ENCODE assay signal across 13 cellular contexts in genomic region chr11:35017528-35018342, GRCh38.
"Had no signal": no experiment of that assay in that cellular context is flagged by ENCODE, and none has a peak within 500 bp of the region (broad histone marks: within the 10 kb centered on the region; RNA-seq: fewer than 3 reads in every experiment).

No MANE protein-coding gene starts in this region.

- H3K4me1 ChIP-seq: testis, upper lobe of right lung had no signal

- H3K27ac ChIP-seq: testis, upper lobe of right lung had no signal

- H3K9me3 ChIP-seq: testis, upper lobe of right lung had no signal

- H3K36me3 ChIP-seq: upper lobe of right lung had no signal

- ATAC-seq: left ventricle myocardium superior; stimulated activated naive CD8-positive, alpha-beta T cell treated with anti-CD3 and anti-CD28 coated beads, Interleukin-15, amount 100 ng/mL, for 72 hours; upper lobe of right lung had no signal

- H3K4me3 ChIP-seq: testis, upper lobe of right lung had no signal

- DNase-seq: activated CD4-positive, alpha-beta T cell treated with anti-CD3 and anti-CD28 coated beads, Interleukin-2, amount 50 U/mL, for 1 hour; activated CD4-positive, CD25-positive, alpha-beta regulatory T cell; activated naive CD4-positive, alpha-beta T cell treated with anti-CD3 and anti-CD28 coated beads, Interleukin-2, amount 10 ng/mL, durations not matched to agents 7 days and 5 days; dermis blood vessel endothelial cell; erythroblast; hypothalamus; left ventricle myocardium superior; mesendoderm; nephron progenitor cell; stimulated activated CD4-positive, alpha-beta T cell treated with anti-CD3 and anti-CD28 coated beads, Interleukin-4, amount 100 ng/mL, for 24 hours; stimulated activated naive CD8-positive, alpha-beta T cell treated with anti-CD3 and anti-CD28 coated beads, Interleukin-15, amount 100 ng/mL, for 72 hours; testis; upper lobe of right lung had no signal
